12 cellular contexts compared by ENCODE assay signal in the genomic region with DNA sequence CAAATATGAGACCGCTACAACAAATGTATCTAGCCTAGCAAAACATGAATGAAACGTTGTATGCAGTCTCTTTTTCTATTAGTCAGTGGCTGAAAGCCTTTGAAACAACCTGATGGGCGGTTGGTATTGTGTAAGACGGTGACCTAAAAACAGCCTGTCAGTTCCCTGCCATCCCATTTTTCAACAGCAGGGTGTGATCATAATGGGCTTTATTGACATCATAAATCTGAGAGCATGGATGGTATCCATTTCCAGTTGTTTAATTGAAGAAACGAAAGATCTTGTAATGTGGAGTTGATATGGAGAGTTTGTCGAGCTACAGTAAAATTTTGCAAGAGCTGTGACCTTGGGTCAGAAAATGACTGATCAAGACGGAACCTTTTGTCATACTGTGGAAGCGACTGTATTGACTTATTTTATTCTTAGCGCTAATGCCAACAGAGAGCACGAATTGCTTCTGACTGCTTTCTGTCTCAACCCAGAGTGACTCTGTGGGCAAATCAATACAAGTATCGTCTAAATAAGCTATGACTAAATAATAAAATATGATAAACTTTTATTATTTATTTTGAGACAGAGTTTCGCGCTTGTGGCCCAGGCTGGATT. TPM values are rescaled to one million over a fixed set of nuclear protein-coding genes. Genes with fewer than 3 reads are reported as not detected.
A peak's percentile ranks its signal among the peaks of the same experiment; 100 is the strongest.
DNase-seq lines count a peak whose midpoint lies in the region; FAIRE-seq and TF ChIP-seq lines count a peak whose summit lies in the region.
"Had no signal": no experiment of that assay in that cellular context is flagged by ENCODE, and none has a peak within 500 bp of the region (broad histone marks: within the 10 kb centered on the region; RNA-seq: fewer than 3 reads in every experiment).

No MANE protein-coding gene starts in this region.

- peak; percentile 31 for TF ChIP-seq CTCF in colonic mucosa (IDR thresholded peaks at IDR 0.05)

- H3K27me3 ChIP-seq in colonic mucosa, result no peaks in the 10 kb centered on the region
- H3K27me3 ChIP-seq: upper lobe of left lung had no signal

- peak overlapping the region; percentile 12 for H3K27ac ChIP-seq in colonic mucosa
- H3K27ac ChIP-seq: upper lobe of left lung had no signal

- no peaks in the 10 kb centered on the region for H3K36me3 ChIP-seq in colonic mucosa
- H3K36me3 ChIP-seq: upper lobe of left lung had no signal

- peak; percentile 26 for DNase-seq in activated CD4-positive, alpha-beta T cell treated with anti-CD3 and anti-CD28 coated beads for 48 hours
- no peak for DNase-seq in activated CD4-positive, alpha-beta T cell treated with anti-CD3 and anti-CD28 coated beads for 4 hours
- DNase-seq in NCI-H2227 treated with DMSO at 0.1 percent for 48 hours (lab: John Stamatoyannopoulos, UW) (peak; percentile 24), colonic mucosa (peak; percentile 67), retina (peak; percentile 36), D341Med (ENCODE audit: low spot score) (no peak), HTR-8/SVneo (ENCODE audit: insufficient read length, low spot score) (no peak), dedifferentiated amniotic fluid mesenchymal stem cell (ENCODE audit: extremely low spot score) (no peak)
- DNase-seq: upper lobe of left lung had no signal

- no peaks in the 10 kb centered on the region for H3K9me3 ChIP-seq in colonic mucosa
- H3K9me3 ChIP-seq: upper lobe of left lung had no signal

- no peaks in the 10 kb centered on the region for H3K4me1 ChIP-seq in colonic mucosa
- H3K4me1 ChIP-seq: upper lobe of left lung had no signal

- H3K9ac ChIP-seq in colonic mucosa (ENCODE audit: low read depth in 2 of 2, low read length in 2 of 2), result no peak overlapping the region

- H3K4me3 ChIP-seq in colonic mucosa, result no peak overlapping the region
- H3K4me3 ChIP-seq: upper lobe of left lung had no signal

- intact Hi-C loops in colonic mucosa (cut with DNase I), result no loop called here

- FAIRE-seq in HTR-8/SVneo (lab: Jason Lieb, UNC), result no peak
- FAIRE-seq: astrocyte, islet of Langerhans had no signal

RNA-seq across cellular contexts. Expression of gene MEIOB, which starts 12.3 kb away (rescaled TPM):
- under 1 TPM in 1 of 2 donors, not detected in 1; 0.27 TPM for total RNA-seq in colonic mucosa
- total RNA-seq: CD4-positive, CD25-positive, alpha-beta regulatory T cell had no signal

RNA-seq across cellular contexts. Expression of gene HS3ST6, which starts 34.0 kb away (rescaled TPM):
- under 1 TPM; 0.59 to 0.82 TPM for total RNA-seq in colonic mucosa
- total RNA-seq: astrocyte; CD4-positive, CD25-positive, alpha-beta regulatory T cell had no signal

RNA-seq across cellular contexts. Expression of gene FAHD1, which starts 57.3 kb away (rescaled TPM):
- total RNA-seq in colonic mucosa, result 10 to 100 TPM; 55.5 to 73.9 TPM

RNA-seq across cellular contexts. Expression of gene HAGH, which starts 57.6 kb away (rescaled TPM):
- total RNA-seq in colonic mucosa, result 10 to 100 TPM; 61.9 to 64.7 TPM

RNA-seq across cellular contexts. Expression of gene MSRB1, which starts 58.7 kb away (rescaled TPM):
- 10 to 100 TPM; 33.0 to 61.2 TPM for total RNA-seq in colonic mucosa

Comparison
In these comparisons a context has a peak if more than half of its experiments do, and no peak if none do; other contexts are left out.
1. DNase-seq: peak in activated CD4-positive, alpha-beta T cell treated with anti-CD3 and anti-CD28 coated beads for 48 hours (single experiment), NCI-H2227 treated with DMSO at 0.1 percent for 48 hours (single experiment), colonic mucosa (single experiment) and retina (single experiment); none in activated CD4-positive, alpha-beta T cell treated with anti-CD3 and anti-CD28 coated beads for 4 hours (0 of 2), D341Med (single experiment), HTR-8/SVneo (single experiment) and dedifferentiated amniotic fluid mesenchymal stem cell (single experiment).